Comparison of ENCODE assay signal across 15 cellular contexts in genomic region chr6:14089224-14089623, GRCh38. TPM values are rescaled to one million over a fixed set of nuclear protein-coding genes. Genes with fewer than 3 reads are reported as not detected.
DNase-seq lines count a peak whose midpoint lies in the region; ATAC-seq and TF ChIP-seq lines count a peak whose summit lies in the region.
"Had no signal": no experiment of that assay in that cellular context is flagged by ENCODE, and none has a peak within 500 bp of the region (broad histone marks: within the 10 kb centered on the region; RNA-seq: fewer than 3 reads in every experiment).

No MANE protein-coding gene starts in this region.

- H3K4me3 ChIP-seq in OCI-LY7 (ENCODE audit: low read depth, low read length, poor library complexity, severe bottlenecking) = no peak overlapping the region
- no peak overlapping the region for H3K4me3 ChIP-seq in ovary
- H3K4me3 ChIP-seq: psoas muscle, SK-N-MC had no signal

- no peaks in the 10 kb centered on the region for H3K9me2 ChIP-seq in OCI-LY7 (ENCODE audit: insufficient read depth, low read length)

- H3K79me2 ChIP-seq in OCI-LY7 (ENCODE audit: insufficient read depth, low read depth, low read length) = no peaks in the 10 kb centered on the region

- no peak for TF ChIP-seq POLR2A in ovary (IDR thresholded peaks at IDR 0.05)

- no peaks in the 10 kb centered on the region for H4K20me1 ChIP-seq in OCI-LY7 (ENCODE audit: insufficient read depth, low read length)

- no TSS peak for BruUV-seq in OCI-LY7 (replicated peaks; lab: Mats Ljungman, UMichigan)

- no peak for DNase-seq in OCI-LY7 (ENCODE audit: low spot score)
- no peak for DNase-seq in ovary
- no peak for DNase-seq in glomerular visceral epithelial cell (ENCODE audit: extremely low spot score)
- no peak for DNase-seq in T1000 (lab: John Stamatoyannopoulos, UW)
- DNase-seq: activated gamma-delta T cell; caudate nucleus; NCI-H1930; psoas muscle; stimulated activated CD4-positive, alpha-beta T cell treated with anti-CD3 and anti-CD28 coated beads, Interleukin-4, amount 100 ng/mL, for 24 hours had no signal

- no peak for TF ChIP-seq EP300 in ovary (IDR thresholded peaks at IDR 0.05)

- TF ChIP-seq CTCF in OCI-LY7 (conservative IDR thresholded peaks at IDR 0.05; ENCODE audit: low read length) (no peak), ovary (IDR thresholded peaks at IDR 0.05) (no peak)

- CTCF ChIA-PET in OCI-LY7 (lab: Charles Lee; ENCODE audit: unreplicated experiment) = no interaction called here

- no peaks in the 10 kb centered on the region; the same call in 1 of the 2 replicates for H3K9me3 ChIP-seq in OCI-LY7 (ENCODE audit: low read length)
- no peaks in the 10 kb centered on the region for H3K9me3 ChIP-seq in ovary
- H3K9me3 ChIP-seq: psoas muscle had no signal

- no peaks in the 10 kb centered on the region; the same call in 1 of the 2 replicates for H3K36me3 ChIP-seq in OCI-LY7 (ENCODE audit: insufficient read depth, low read length)
- H3K36me3 ChIP-seq in ovary = no peaks in the 10 kb centered on the region

- 91 to 92% (median 92%) methylated on average over 7 of the region's 7 CpGs for WGBS in ovary, 3 donors

- POLR2A ChIA-PET in OCI-LY7 (lab: Charles Lee) = no interaction called here

- H3K27me3 ChIP-seq in ovary = no peaks in the 10 kb centered on the region

- H3K4me1 ChIP-seq in OCI-LY7 (ENCODE audit: insufficient read depth, low read length, poor library complexity, severe bottlenecking) (peaks cover 39% of the 10 kb centered on the region), ovary (ENCODE audit: insufficient read depth) (no peaks in the 10 kb centered on the region)
- H3K4me1 ChIP-seq: psoas muscle had no signal

- ATAC-seq in GM18517 (IDR thresholded peaks at IDR 0.05; ENCODE audit: unreplicated experiment) = peak; percentile 45
- peak; percentile 36 for ATAC-seq in GM21367 (IDR thresholded peaks at IDR 0.05; ENCODE audit: unreplicated experiment)
- peak; percentile 38 for ATAC-seq in HG02981 (IDR thresholded peaks at IDR 0.05; ENCODE audit: unreplicated experiment)
- no peak for ATAC-seq in GM18519 (IDR thresholded peaks at IDR 0.05; ENCODE audit: low FRiP score, unreplicated experiment)
- ATAC-seq: psoas muscle had no signal

- peak overlapping the region; percentile 16 for H3K4me2 ChIP-seq in OCI-LY7 (ENCODE audit: low read length)

- H2AFZ ChIP-seq in OCI-LY7 (ENCODE audit: low read length) = peak overlapping the region; percentile 6; the same call in 1 of the 2 replicates

- intact Hi-C loops in OCI-LY7 (cut with micrococcal nuclease; ENCODE audit: unreplicated experiment) = no loop called here
- intact Hi-C loops in ovary (cut with DNase I) = no loop called here

- H3K27ac ChIP-seq in OCI-LY7 (ENCODE audit: low read depth, low read length, poor library complexity, severe bottlenecking) (no peak overlapping the region), ovary (no peak overlapping the region)
- H3K27ac ChIP-seq: epithelial cell of prostate, psoas muscle, SK-N-MC had no signal

RNA-seq across cellular contexts. Expression of gene CD83, which starts 28.3 kb away (rescaled TPM):
- 26.2 and 29.7 TPM in 2 replicates for total RNA-seq in OCI-LY7 (2014; rRNA removed; shearing (Covaris generic))
- total RNA-seq in OCI-LY7 (2022) = 12.1 and 15.0 TPM in 2 replicates
- 10 to 100 TPM in 6 of 7 donors, 1 to 10 TPM in 1; 3.4 to 29.0 (median 22.2) TPM for total RNA-seq in ovary
- polyA plus RNA-seq in ovary = 10 to 100 TPM in 1 of 2 donors, 1 to 10 TPM in 1; 7.3 to 29.4 TPM
